Comparison of ENCODE assay signal across 8 cellular contexts in genomic region chr2:120735750-120736170, GRCh38. TPM values are rescaled to one million over a fixed set of nuclear protein-coding genes. Genes with fewer than 3 reads are reported as not detected.
DNase-seq lines count a peak whose midpoint lies in the region; ATAC-seq lines count a peak whose summit lies in the region.

Gene GLI2 (plus strand): TSS chr2:120735868. CDS start chr2:120797321, 61,453 bp downstream.

- no peaks in the 10 kb centered on the region for H3K36me3 ChIP-seq in H7 (replicated peaks; ENCODE audit: control insufficient read depth, insufficient read depth, low read length)

- H3K27me3 ChIP-seq in H7 (ENCODE audit: control insufficient read depth, insufficient read depth, low read length) = no peaks in the 10 kb centered on the region

- ATAC-seq in GM21423 (IDR thresholded peaks at IDR 0.05; ENCODE audit: unreplicated experiment) (no peak), HG03039 (IDR thresholded peaks at IDR 0.05; ENCODE audit: unreplicated experiment) (no peak)

- peak within 1 kb of the TSS; percentile 88 for H3K4me3 ChIP-seq in H7 (ENCODE audit: insufficient read depth, low read depth, low read length)

- DNase-seq in COR-L47 (lab: John Stamatoyannopoulos, UW) (peak; percentile 78), H7 (peak; percentile 88), NCI-H526 treated with DMSO at 0.1 percent for 48 hours (lab: John Stamatoyannopoulos, UW) (peak; percentile 65), amygdala (lab: John Stamatoyannopoulos, UW) (peak in 41 of 56 donors; percentile 11 to 76 (median 40)), hepatic stellate cell (ENCODE audit: low spot score) (peak; percentile 77), renal cortical epithelial cell (ENCODE audit: low read depth) (peak; percentile 63)

RNA-seq across cellular contexts. Expression of gene GLI2, which starts in this region (rescaled TPM):
- total RNA-seq in H7 (2014; rRNA removed; shearing (Covaris generic)) = 37.3 and 41.4 TPM in 2 replicates
- total RNA-seq in renal cortical epithelial cell = under 0.01 and 0.45 TPM in 2 replicates

Comparison
In these comparisons a context has a peak if more than half of its experiments do, and no peak if none do; other contexts are left out.
1. RNA of gene GLI2 (total RNA-seq): 37.3 to 41.4 TPM in H7; under 0.01 to 0.45 TPM in renal cortical epithelial cell; every median in the first group is over 10 times any median in the second.
2. Peak in DNase-seq in renal cortical epithelial cell; RNA of the gene not detected or under 1 TPM.
3. Peak in every context shown above with its lines, with median percentiles within 50 percentile points of each other: DNase-seq.